ENCODE assay signal across 29 cellular contexts in genomic region chr1:35511305-35511704, GRCh38.
"Had no signal": no experiment of that assay in that cellular context is flagged by ENCODE, and none has a peak within 500 bp of the region (broad histone marks: within the 10 kb centered on the region; RNA-seq: fewer than 3 reads in every experiment).

No MANE protein-coding gene starts in this region.

- H3K9me3 ChIP-seq: testis, thyroid gland, tibial artery, upper lobe of left lung, upper lobe of right lung, uterus, vagina had no signal

- H3K27ac ChIP-seq: stomach, suprapubic skin, testis, thoracic aorta, thyroid gland, tibial artery, tibial nerve, transverse colon, upper lobe of left lung, upper lobe of right lung, uterus, vagina had no signal

- H3K27me3 Mint-ChIP-seq: stimulated activated memory B cell treated with anti-CD40 and anti-IgM and Interleukin-4, amounts not matched to agents 10 μg/mL and 1 μg/mL and 100 μg/mL, for 72 hours; stimulated activated naive B cell treated with anti-CD40 and anti-IgM and Interleukin-4, amounts not matched to agents 10 μg/mL and 1 μg/mL and 100 μg/mL, for 72 hours; stimulated activated naive CD8-positive, alpha-beta T cell treated with anti-CD3 and anti-CD28 coated beads, Interleukin-15, amount 100 ng/mL, for 72 hours; stimulated activated naive CD8-positive, alpha-beta T cell treated with anti-CD3 and anti-CD28 coated beads, Interleukin-15, Interleukin-2, amounts not matched to agents 100 ng/mL and 50 ng/mL, for 24 hours; type B pancreatic cell had no signal

- ATAC-seq: stimulated activated effector memory CD8-positive, alpha-beta T cell treated with anti-CD3 and anti-CD28 coated beads, Interleukin-12 subunit alpha, Interleukin-12 subunit beta, amount 100 ng/mL, for 72 hours; stimulated activated memory B cell treated with anti-CD40 and anti-IgM and Interleukin-4, amounts not matched to agents 10 μg/mL and 1 μg/mL and 100 μg/mL, for 72 hours; stimulated activated naive B cell treated with anti-CD40 and anti-IgM and Interleukin-4, amounts not matched to agents 10 μg/mL and 1 μg/mL and 100 μg/mL, for 72 hours; stimulated activated naive CD8-positive, alpha-beta T cell treated with anti-CD3 and anti-CD28 coated beads, Interleukin-15, amount 100 ng/mL, for 72 hours; stimulated activated naive CD8-positive, alpha-beta T cell treated with anti-CD3 and anti-CD28 coated beads, Interleukin-15, Interleukin-2, amounts not matched to agents 100 U/mL and 50 U/mL, for 24 hours; upper lobe of right lung had no signal

- H3K4me3 ChIP-seq: stomach, suprapubic skin, testis, thoracic aorta, thyroid gland, tibial artery, tibial nerve, transverse colon, upper lobe of left lung, upper lobe of right lung, uterus, vagina had no signal

- H3K27me3 ChIP-seq: stomach, suprapubic skin, testis, thyroid gland, tibial artery, tibial nerve, transverse colon, upper lobe of left lung, upper lobe of right lung, uterus, vagina had no signal

- FAIRE-seq: urothelium cell line had no signal

- H3K4me1 ChIP-seq: testis, transverse colon had no signal

- H3K27ac Mint-ChIP-seq: stimulated activated effector memory CD8-positive, alpha-beta T cell treated with anti-CD3 and anti-CD28 coated beads, Interleukin-12 subunit alpha, Interleukin-12 subunit beta, amount 100 ng/mL, for 72 hours; stimulated activated memory B cell treated with anti-CD40 and anti-IgM and Interleukin-4, amounts not matched to agents 10 μg/mL and 1 μg/mL and 100 μg/mL, for 72 hours; stimulated activated naive B cell treated with anti-CD40 and anti-IgM and Interleukin-4, amounts not matched to agents 10 μg/mL and 1 μg/mL and 100 μg/mL, for 72 hours; stimulated activated naive CD8-positive, alpha-beta T cell treated with anti-CD3 and anti-CD28 coated beads, Interleukin-15, amount 100 ng/mL, for 72 hours; stimulated activated naive CD8-positive, alpha-beta T cell treated with anti-CD3 and anti-CD28 coated beads, Interleukin-15, Interleukin-2, amounts not matched to agents 100 ng/mL and 50 ng/mL, for 24 hours; type B pancreatic cell had no signal

- H3K36me3 ChIP-seq: suprapubic skin, thoracic aorta, thyroid gland, tibial nerve, transverse colon, uterus, vagina had no signal

- DNase-seq: stimulated activated CD4-positive, alpha-beta T cell treated with anti-CD3 and anti-CD28 coated beads, Interleukin-2, amount 100 ng/mL, for 48 hours; stimulated activated CD4-positive, alpha-beta T cell treated with anti-CD3 and anti-CD28 coated beads, Interleukin-4, amount 100 ng/mL, for 1 hour; stimulated activated CD4-positive, alpha-beta T cell treated with anti-CD3 and anti-CD28 coated beads, Interleukin-4, amount 100 ng/mL, for 24 hours; stimulated activated CD4-positive, alpha-beta T cell treated with anti-CD3 and anti-CD28 coated beads, Interleukin-4, amount 100 ng/mL, for 4 hours; stimulated activated CD8-positive, alpha-beta memory T cell treated with anti-CD3 and anti-CD28 coated beads, Interleukin-4, amount 100 ng/mL, for 48 hours; stimulated activated naive B cell treated with anti-CD40 and anti-IgM and Interleukin-4, amounts not matched to agents 10 μg/mL and 1 μg/mL and 100 μg/mL, for 72 hours; stimulated activated naive CD4-positive, alpha-beta T cell; stimulated activated naive CD4-positive, alpha-beta T cell treated with Interleukin-2 at 50 U/mL for 16 hours; stimulated activated naive CD8-positive, alpha-beta T cell treated with anti-CD3 and anti-CD28 coated beads, Interleukin-15, amount 100 ng/mL, for 72 hours; stimulated activated naive CD8-positive, alpha-beta T cell treated with anti-CD3 and anti-CD28 coated beads, Interleukin-15, Interleukin-2, amounts not matched to agents 100 U/mL and 50 U/mL, for 24 hours; stomach; substantia nigra; testis; thyroid gland; tibial artery; transverse colon; trophoblast cell; upper lobe of left lung; upper lobe of right lung; uterus had no signal

- H3K4me3 Mint-ChIP-seq: stimulated activated effector memory CD8-positive, alpha-beta T cell treated with anti-CD3 and anti-CD28 coated beads, Interleukin-12 subunit alpha, Interleukin-12 subunit beta, amount 100 ng/mL, for 72 hours; stimulated activated memory B cell treated with anti-CD40 and anti-IgM and Interleukin-4, amounts not matched to agents 10 μg/mL and 1 μg/mL and 100 μg/mL, for 72 hours; stimulated activated naive B cell treated with anti-CD40 and anti-IgM and Interleukin-4, amounts not matched to agents 10 μg/mL and 1 μg/mL and 100 μg/mL, for 72 hours; stimulated activated naive CD8-positive, alpha-beta T cell treated with anti-CD3 and anti-CD28 coated beads, Interleukin-15, amount 100 ng/mL, for 72 hours; stimulated activated naive CD8-positive, alpha-beta T cell treated with anti-CD3 and anti-CD28 coated beads, Interleukin-15, Interleukin-2, amounts not matched to agents 100 ng/mL and 50 ng/mL, for 24 hours; type B pancreatic cell had no signal
